ENCODE assay signal across 9 cellular contexts in genomic region chr15:29139540-29140459, GRCh38.
DNase-seq lines count a peak whose midpoint lies in the region; ATAC-seq, FAIRE-seq and TF ChIP-seq lines count a peak whose summit lies in the region.
"Had no signal": no experiment of that assay in that cellular context is flagged by ENCODE, and none has a peak within 500 bp of the region (broad histone marks: within the 10 kb centered on the region; RNA-seq: fewer than 3 reads in every experiment).

No MANE protein-coding gene starts in this region.

- H3K9me1 ChIP-seq in IMR-90 (ENCODE audit: insufficient read depth, low read length) = no peaks in the 10 kb centered on the region; the same call in 1 of the 2 replicates
- no peaks in the 10 kb centered on the region for H3K9me1 ChIP-seq in K562 (ENCODE audit: control insufficient read depth, insufficient read depth, low read length)

- TF ChIP-seq CTCF in IMR-90 (conservative IDR thresholded peaks at IDR 0.05; ENCODE audit: low read depth, low read length) = peak; percentile 73
- peak; percentile 85 to 91 (median 90) for TF ChIP-seq CTCF in K562 (IDR thresholded peaks at IDR 0.05 in 2 of 3, conservative IDR thresholded peaks at IDR 0.05 in 1 of 3; ENCODE audit: insufficient read depth in 2 of 3, low read depth in 1 of 3, low read length in 3 of 3)

- dilution Hi-C loops in IMR-90 (cut with HindIII; ENCODE audit: low sequenced_read_pairs, unreplicated experiment) = no loop called here

- H3K79me2 ChIP-seq in K562 (ENCODE audit: control insufficient read depth, insufficient read depth, low read length) = no peaks in the 10 kb centered on the region

- FAIRE-seq in GM12892 (lab: Jason Lieb, UNC) (no peak), K562 (lab: Jason Lieb, UNC) (peak; percentile 77)

- DNase-seq in A172 (ENCODE audit: low spot score) (peak; percentile 6), GM12892 (ENCODE audit: insufficient read length) (peak; percentile 85), IMR-90 (peak; percentile 24), T-helper 9 cell (peak; percentile 38), K562 (ENCODE audit: extremely low read depth in 1 of 4, low spot score in 3 of 4) (peak; percentile 72 to 87 (median 86)), iPS-NIHi11 (ENCODE audit: low spot score) (peak; percentile 97)
- peak; percentile 31 to 48 for DNase-seq in stimulated activated CD4-positive, alpha-beta T cell treated with anti-CD3 and anti-CD28 coated beads, Interleukin-1b, Interleukin-23, amount 100 ng/mL, for 4 hours (ENCODE audit: low read depth in 2 of 2)

- in situ Hi-C loops in IMR-90 (cut with MboI; ENCODE audit: low sequenced_read_pairs) = loop anchor here (10.0 to 25.0 kb wide), 2 partner anchors 55 to 923 kb away; no protein-coding TSS in a partner anchor
- in situ Hi-C loops in K562 (cut with MboI) = no loop called here

- BruUV-seq in IMR-90 (replicated peaks; lab: Mats Ljungman, UMichigan) (no TSS peak), K562 (replicated peaks; lab: Mats Ljungman, UMichigan) (no TSS peak)

- peak overlapping the region; percentile 58 for H3K4me2 ChIP-seq in IMR-90 (ENCODE audit: low read depth, low read length)
- no peak overlapping the region; the same call in 1 of the 2 replicates for H3K4me2 ChIP-seq in K562 (ENCODE audit: insufficient read depth, low read length)

- H3K4me1 ChIP-seq in IMR-90 (ENCODE audit: control insufficient read depth, insufficient read depth, low read length) (no peaks in the 10 kb centered on the region), K562 (replicated peaks in 1 of 2; ENCODE audit: control insufficient read depth in 2 of 2, insufficient read depth in 2 of 2, low read length in 2 of 2) (peaks cover 0 to 11% of the 10 kb centered on the region in 2 experiments; a peak in 2 of 5 replicates)

- H3K56ac ChIP-seq in IMR-90 (ENCODE audit: extremely low read depth, insufficient read depth, low read length) = no peak overlapping the region

- H3K36me3 ChIP-seq in IMR-90 (ENCODE audit: control insufficient read depth, insufficient read depth, low read length) = no peaks in the 10 kb centered on the region
- H3K36me3 ChIP-seq in K562 (ENCODE audit: control insufficient read depth, insufficient read depth, low read length) = no peaks in the 10 kb centered on the region
- H3K36me3 ChIP-seq: ovary had no signal

- H3K27me3 ChIP-seq in IMR-90 (ENCODE audit: control insufficient read depth, insufficient read depth, low read length) = peaks cover 13% of the 10 kb centered on the region; the same call in 1 of the 2 replicates
- H3K27me3 ChIP-seq in K562 (ENCODE audit: control insufficient read depth in 2 of 2, insufficient read depth in 2 of 2, low read length in 2 of 2) = peaks cover 66 to 80% of the 10 kb centered on the region in 2 experiments
- H3K27me3 ChIP-seq: ovary had no signal

- H3K14ac ChIP-seq in IMR-90 (replicated peaks; ENCODE audit: low read depth, low read length) = no peak overlapping the region

- WGBS in IMR-90 (ENCODE audit: extremely low coverage in 2 of 2, insufficient read length in 1 of 2), 2 experiments = 17% methylated on average over 11 of the region's 31 CpGs; no CpG with 5 or more reads in 1 of the 2 experiments
- WGBS in K562 (ENCODE audit: insufficient coverage, low coverage, missing lambda C conversion rate) = under 1% methylated on average over 26 of the region's 31 CpGs

- no peak overlapping the region for H2BK15ac ChIP-seq in IMR-90 (ENCODE audit: low read depth, low read length)

- no peak overlapping the region for H2AK9ac ChIP-seq in IMR-90 (replicated peaks; ENCODE audit: low read depth, low read length, poor library complexity)

- no peak overlapping the region for H3K4me3 ChIP-seq in IMR-90 (ENCODE audit: insufficient read depth, low read depth, low read length)
- H3K4me3 ChIP-seq in K562 = no peak overlapping the region
- H3K4me3 ChIP-seq: ovary had no signal

- no peak overlapping the region for H4K8ac ChIP-seq in IMR-90 (ENCODE audit: low read depth in 2 of 2, low read length in 2 of 2)

- H2BK5ac ChIP-seq in IMR-90 (ENCODE audit: low read depth, low read length, poor library complexity, severe bottlenecking) = no peak overlapping the region

- H4K20me1 ChIP-seq in IMR-90 (ENCODE audit: insufficient read depth, low read length) = no peaks in the 10 kb centered on the region
- H4K20me1 ChIP-seq in K562 (replicated peaks; ENCODE audit: control insufficient read depth, insufficient read depth, low read length) = peaks cover 22% of the 10 kb centered on the region

- POLR2A ChIA-PET in IMR-90 (lab: Charles Lee; ENCODE audit: unreplicated experiment) (no interaction called here), K562 (lab: Yijun Ruan, JAX) (interaction anchor here (0.5 to 1.0 kb wide), 4 partner anchors 11 to 685 kb away, joined by 3 to 4 read pairs (median 3); no protein-coding TSS in a partner anchor)

- H3K18ac ChIP-seq in IMR-90 (ENCODE audit: low read depth, low read length) = no peak overlapping the region

- CTCF ChIA-PET in IMR-90 (lab: Yijun Ruan, JAX) = interaction anchor here (0.6 to 1.5 kb wide), 9 partner anchors 10 to 935 kb away, joined by 3 to 13 read pairs (median 3); no protein-coding TSS in a partner anchor
- CTCF ChIA-PET in K562 (lab: Yijun Ruan, JAX; ENCODE audit: low intra/inter-chr PET ratio) = no interaction called here

- H2BK20ac ChIP-seq in IMR-90 (ENCODE audit: low read depth, low read length) = no peak overlapping the region

- peak overlapping the region; percentile 36 for H2AFZ ChIP-seq in IMR-90 (replicated peaks; ENCODE audit: low read length, poor library complexity)
- H2AFZ ChIP-seq in K562 (ENCODE audit: low read depth, low read length) = no peak overlapping the region

- no peak overlapping the region for H3K4ac ChIP-seq in IMR-90 (ENCODE audit: low read depth, low read length)

- H2AK5ac ChIP-seq in IMR-90 (ENCODE audit: low read depth, low read length) = no peak overlapping the region

- no peaks in the 10 kb centered on the region for H3K79me1 ChIP-seq in IMR-90 (ENCODE audit: low read depth in 1 of 2, low read length in 2 of 2)

- peak; percentile 88 for ATAC-seq in IMR-90 (ENCODE audit: low read depth)
- peak; percentile 98 for ATAC-seq in K562
- no peak for ATAC-seq in HG03025 (IDR thresholded peaks at IDR 0.05; ENCODE audit: low FRiP score, unreplicated experiment)

- intact Hi-C loops in IMR-90 (cut with micrococcal nuclease) = loop anchor here (10.0 kb wide), 1 partner anchor 525 kb away; no protein-coding TSS in a partner anchor
- intact Hi-C loops in K562 (cut with micrococcal nuclease) = no loop called here

- TF ChIP-seq EP300 in K562 (IDR thresholded peaks at IDR 0.05; ENCODE audit: low read length) = no peak

- no peak overlapping the region for H3K23ac ChIP-seq in IMR-90 (ENCODE audit: low read depth, low read length)

- no peak overlapping the region for H4K91ac ChIP-seq in IMR-90 (ENCODE audit: insufficient read depth, low read depth, low read length)

- H4K5ac ChIP-seq in IMR-90 (ENCODE audit: low read depth, low read length) = no peak overlapping the region

- H3K27ac ChIP-seq in IMR-90 (ENCODE audit: insufficient read depth, low read length) = no peak overlapping the region
- no peak overlapping the region for H3K27ac ChIP-seq in K562 (ENCODE audit: extremely low read depth, low read depth, low read length)
- H3K27ac ChIP-seq: ovary had no signal

- no peak overlapping the region for H2BK120ac ChIP-seq in IMR-90 (ENCODE audit: low read depth, low read length)

- H3K9ac ChIP-seq in IMR-90 (ENCODE audit: low read depth, low read length) = no peak overlapping the region
- no peak overlapping the region for H3K9ac ChIP-seq in K562 (ENCODE audit: insufficient read depth in 1 of 2, low read depth in 2 of 2, low read length in 2 of 2)

- no peaks in the 10 kb centered on the region for H3K9me3 ChIP-seq in IMR-90 (ENCODE audit: control insufficient read depth, insufficient read depth, low read length)
- no peaks in the 10 kb centered on the region for H3K9me3 ChIP-seq in K562 (replicated peaks; ENCODE audit: control insufficient read depth, insufficient read depth, low read depth, low read length)
- H3K9me3 ChIP-seq: ovary had no signal

- TF ChIP-seq RAD21 in IMR-90 (IDR thresholded peaks at IDR 0.05; ENCODE audit: low read length) = peak; percentile 71
- peak; percentile 14 to 71; a peak in 3 of 4 replicates for TF ChIP-seq RAD21 in K562 (CRISPR knock-in tag; conservative IDR thresholded peaks at IDR 0.05 in 1 of 2, IDR thresholded peaks at IDR 0.05 in 1 of 2)

- TF ChIP-seq POLR2A in GM12892 (IDR thresholded peaks at IDR 0.05; ENCODE audit: low read depth, low read length) (no peak), IMR-90 (IDR thresholded peaks at IDR 0.05; ENCODE audit: low read depth, low read length) (no peak), K562 (conservative IDR thresholded peaks at IDR 0.05) (no peak)

TF ChIP-seq in IMR-90, 13 proteins besides CTCF, POLR2A, EP300 and RAD21:
- TF ChIP-seq MAZ (IDR thresholded peaks at IDR 0.05; ENCODE audit: borderline replicate concordance, low read depth, low read length) = peak; percentile 20; the same call in 1 of the 2 replicates
- no peak for TF ChIP-seq ELK1 (IDR thresholded peaks at IDR 0.05; ENCODE audit: borderline replicate concordance, low read depth, low read length)
- peak; percentile 50 for TF ChIP-seq SMC3 (IDR thresholded peaks at IDR 0.05; ENCODE audit: low read depth, low read length)

Comparison
In these comparisons a context has a peak if more than half of its experiments do, and no peak if none do; other contexts are left out.
1. DNase-seq: peak in every context shown above with its lines; median percentile 97 in iPS-NIHi11; 86 in K562; 85 in GM12892; 40 in stimulated activated CD4-positive, alpha-beta T cell treated with anti-CD3 and anti-CD28 coated beads, Interleukin-1b, Interleukin-23, amount 100 ng/mL, for 4 hours; 38 in T-helper 9 cell; 24 in IMR-90; 6 in A172.